ENCODE assay signal across 7 cellular contexts in the genomic region with DNA sequence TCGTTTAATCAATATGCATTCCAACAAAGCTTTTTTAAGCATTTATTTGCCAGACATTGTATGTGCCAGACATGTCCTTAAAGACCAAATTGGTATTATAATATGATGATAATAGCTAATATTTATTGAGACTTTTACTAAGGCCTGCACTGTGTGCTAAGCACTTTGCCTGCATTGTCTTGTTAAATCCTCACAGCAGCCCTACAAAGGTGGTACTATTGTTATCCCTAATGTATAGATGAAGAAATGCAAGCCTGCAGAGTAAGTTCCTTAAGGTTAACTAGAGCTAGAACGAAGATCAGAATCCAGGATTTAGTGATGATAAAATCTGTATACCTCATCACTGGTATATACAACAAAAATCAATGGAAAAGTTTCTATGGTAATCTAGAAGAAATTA.
"Had no signal": no experiment of that assay in that cellular context is flagged by ENCODE, and none has a peak within 500 bp of the region (broad histone marks: within the 10 kb centered on the region; RNA-seq: fewer than 3 reads in every experiment).

No MANE protein-coding gene starts in this region.

- H3K9me3 Mint-ChIP-seq: HFFc6, IgD-negative memory B cell had no signal

- H3K36me3 Mint-ChIP-seq: IgD-negative memory B cell had no signal

- H3K27ac ChIP-seq: HL-60 had no signal

- H3K4me3 Mint-ChIP-seq: H9, HFFc6 had no signal

- H3K27ac Mint-ChIP-seq: IgD-negative memory B cell had no signal

- ATAC-seq: HCT116, HepG2 had no signal

- DNase-seq: GOT3, H9, HFFc6 had no signal
